Comparison of ENCODE assay signal across 24 cellular contexts in the genomic region with DNA sequence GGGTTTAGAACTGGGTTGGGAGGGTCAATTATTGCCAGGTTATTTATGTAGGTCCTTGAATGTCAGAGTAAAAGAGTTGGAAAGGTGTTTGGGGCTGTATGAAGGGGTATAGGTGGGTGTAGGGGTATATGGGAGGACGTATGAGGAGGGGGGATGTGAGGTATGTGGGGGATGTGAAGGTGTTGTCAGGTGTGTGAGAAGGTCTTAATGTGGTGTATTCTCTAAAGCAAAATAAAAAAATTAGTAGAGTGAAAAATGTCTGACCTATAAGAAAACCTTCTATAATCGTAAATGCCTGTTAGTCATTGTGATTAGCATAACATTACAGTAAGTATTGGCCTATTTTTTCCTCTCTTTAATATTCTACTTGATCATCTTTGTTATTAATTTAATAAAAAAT.
"Had no signal": no experiment of that assay in that cellular context is flagged by ENCODE, and none has a peak within 500 bp of the region (broad histone marks: within the 10 kb centered on the region; RNA-seq: fewer than 3 reads in every experiment).

No MANE protein-coding gene starts in this region.

- ATAC-seq: foreskin keratinocyte, gastroesophageal sphincter, heart left ventricle, left cardiac atrium, left lung, left ventricle myocardium superior, lower lobe of right lung, mucosa of descending colon had no signal

- H3K4me2 ChIP-seq: hepatocyte had no signal

- DNase-seq: dermis blood vessel endothelial cell; dorsolateral prefrontal cortex; effector CD4-positive, alpha-beta T cell; effector memory CD4-positive, alpha-beta T cell; foreskin keratinocyte; heart left ventricle; hypothalamus; left cardiac atrium; left lung; left ventricle myocardium superior; lower lobe of right lung; mesenchymal stem cell; mucosa of descending colon; naive B cell had no signal

- H3K9me3 ChIP-seq: esophagus muscularis mucosa, gastroesophageal sphincter, heart left ventricle, left lung, lower lobe of right lung, mucosa of descending colon had no signal

- H3K27ac ChIP-seq: coronary artery, dorsolateral prefrontal cortex, esophagus muscularis mucosa, foreskin keratinocyte, gastroesophageal sphincter, heart left ventricle, hepatocyte, left lung, lower lobe of right lung had no signal

- H3K4me3 Mint-ChIP-seq: mesothelial cell of epicardium, naive B cell had no signal

- H3K27me3 Mint-ChIP-seq: naive B cell had no signal

- H3K36me3 Mint-ChIP-seq: naive B cell had no signal

- H3K4me3 ChIP-seq: coronary artery, dorsolateral prefrontal cortex, esophagus muscularis mucosa, gastroesophageal sphincter, heart left ventricle, hepatocyte, left lung, lower lobe of right lung, mucosa of descending colon had no signal

- FAIRE-seq: colon, endothelial cell of umbilical vein, frontal cortex, islet of Langerhans, keratinocyte had no signal

- H3K27ac Mint-ChIP-seq: mesothelial cell of epicardium had no signal

- H2AFZ ChIP-seq: hepatocyte had no signal

- H3K27me3 ChIP-seq: dorsolateral prefrontal cortex, esophagus muscularis mucosa, foreskin keratinocyte, gastroesophageal sphincter, heart left ventricle, hepatocyte, left lung had no signal

- H3K36me3 ChIP-seq: esophagus muscularis mucosa, gastroesophageal sphincter, heart left ventricle, left lung, lower lobe of right lung had no signal
